ENCODE assay signal across 1 cellular context in genomic region chr1:115732307-115732706, GRCh38.
TF ChIP-seq lines count a peak whose summit lies in the region.

No MANE protein-coding gene starts in this region.

TF ChIP-seq in HepG2, 621 proteins besides CTCF, POLR2A, EP300 and RAD21 (continued from another document):
- TF ChIP-seq REST (IDR thresholded peaks at IDR 0.05; ENCODE audit: borderline replicate concordance in 1 of 2, low read depth in 1 of 2, low read length in 2 of 2) (no peak), TCF7L2 (IDR thresholded peaks at IDR 0.05; ENCODE audit: low read depth, low read length) (no peak), IKZF4 (CRISPR knock-in tag; IDR thresholded peaks at IDR 0.05; ENCODE audit: borderline replicate concordance, low read depth, not compliant biosample characterization) (no peak), HNRNPH1 (optimal IDR thresholded peaks at IDR 0.05; ENCODE audit: low read depth, low read length) (no peak), AHR (CRISPR knock-in tag; IDR thresholded peaks at IDR 0.05) (no peak)
